10 cellular contexts compared by ENCODE assay signal in the genomic region with DNA sequence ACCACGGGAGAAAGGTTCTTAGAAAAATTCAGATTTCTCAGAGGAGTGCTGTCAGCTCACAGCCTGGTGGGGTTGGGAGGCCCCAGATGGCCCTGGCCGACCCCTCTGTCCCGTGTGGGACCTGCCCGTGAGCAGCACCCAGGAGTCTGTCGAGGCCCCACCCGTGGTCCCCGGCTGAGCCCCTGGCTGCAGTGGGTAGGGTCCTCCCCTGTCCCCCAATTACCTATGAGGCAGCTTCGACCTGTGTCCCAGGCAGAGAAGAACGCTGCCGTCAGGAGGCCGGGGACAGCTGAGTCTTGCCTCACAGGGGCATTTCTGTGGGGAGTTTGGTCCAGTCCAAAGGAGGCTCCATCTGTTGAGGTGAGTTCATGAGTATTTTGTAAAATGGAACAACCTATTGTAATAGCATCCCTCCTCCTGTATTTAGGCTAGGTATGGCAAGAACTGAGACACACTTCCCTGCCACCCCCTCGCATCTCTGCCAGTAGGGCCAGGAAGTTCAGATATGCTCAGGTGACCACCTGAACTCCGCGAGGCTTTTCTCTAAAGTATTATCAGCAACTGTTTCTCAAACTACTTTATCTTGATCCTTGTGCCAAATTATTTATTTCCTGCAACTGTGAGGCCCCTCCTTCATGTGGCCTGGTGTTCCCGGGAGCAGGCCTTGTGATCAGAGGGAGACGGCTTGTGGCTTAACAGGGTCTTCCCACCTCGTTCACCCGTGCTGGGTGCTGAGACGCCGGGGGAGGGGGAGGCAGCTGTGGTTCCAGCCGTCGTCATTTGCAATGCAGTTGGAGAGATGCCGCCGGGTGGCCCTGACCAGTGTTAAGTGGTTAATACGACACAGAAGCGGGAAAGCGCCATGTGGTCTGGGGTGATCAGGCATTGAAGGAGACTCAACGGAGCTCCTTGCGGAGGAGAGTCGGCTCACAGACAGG. TPM values are rescaled to one million over a fixed set of nuclear protein-coding genes. Genes with fewer than 3 reads are reported as not detected.
DNase-seq lines count a peak whose midpoint lies in the region; ATAC-seq, FAIRE-seq and TF ChIP-seq lines count a peak whose summit lies in the region.
"Had no signal": no experiment of that assay in that cellular context is flagged by ENCODE, and none has a peak within 500 bp of the region (broad histone marks: within the 10 kb centered on the region; RNA-seq: fewer than 3 reads in every experiment).

No MANE protein-coding gene starts in this region.

- H3K36me3 Mint-ChIP-seq in HFFc6 (ENCODE audit: low read depth) = peaks cover 32% of the 10 kb centered on the region
- peaks cover 3% of the 10 kb centered on the region for H3K36me3 Mint-ChIP-seq in astrocyte (ENCODE audit: low read depth, unreplicated experiment)
- H3K36me3 Mint-ChIP-seq in osteocyte (ENCODE audit: unreplicated experiment) = peaks cover 15% of the 10 kb centered on the region

- H4K20me1 ChIP-seq in astrocyte (ENCODE audit: insufficient read depth, low read length) = peaks cover 29% of the 10 kb centered on the region

- peaks cover 3% of the 10 kb centered on the region for H3K27me3 ChIP-seq in astrocyte (ENCODE audit: insufficient read depth, low read length)

- DNase-seq in NCI-H524 (lab: John Stamatoyannopoulos, UW) (peak; percentile 37 to 72), NCI-H524 treated with DMSO at 0.1 percent for 48 hours (lab: John Stamatoyannopoulos, UW) (no peak), HFFc6 (no peak), astrocyte (ENCODE audit: low read depth) (peak; percentile 18), osteocyte (ENCODE audit: extremely low spot score, unreplicated experiment) (peak; percentile 83)
- DNase-seq: NCI-H446 treated with DMSO at 0.1 percent for 48 hours had no signal

- H3K9ac ChIP-seq in astrocyte (ENCODE audit: low read length) = peak overlapping the region; percentile 76

- peaks cover 47% of the 10 kb centered on the region for H3K4me1 Mint-ChIP-seq in HFFc6 (ENCODE audit: low read depth)
- peaks cover 2% of the 10 kb centered on the region for H3K4me1 Mint-ChIP-seq in astrocyte (ENCODE audit: low read depth, unreplicated experiment)
- peaks cover 35% of the 10 kb centered on the region for H3K4me1 Mint-ChIP-seq in osteocyte (ENCODE audit: unreplicated experiment)

- TF ChIP-seq CTCF in HFFc6 (IDR thresholded peaks at IDR 0.05) (no peak), astrocyte (IDR thresholded peaks at IDR 0.05; ENCODE audit: insufficient read depth, low read depth, low read length) (no peak), osteocyte (IDR thresholded peaks at IDR 0.05) (no peak)

- no peak for FAIRE-seq in astrocyte (lab: Jason Lieb, UNC)
- FAIRE-seq: A204.1 had no signal

- no peaks in the 10 kb centered on the region for H3K9me3 ChIP-seq in astrocyte (ENCODE audit: insufficient read depth, low read depth, low read length)

- peaks cover 57% of the 10 kb centered on the region for H3K79me2 ChIP-seq in astrocyte (ENCODE audit: insufficient read depth, low read length)

- no peaks in the 10 kb centered on the region for H3K9me3 Mint-ChIP-seq in HFFc6
- no peaks in the 10 kb centered on the region for H3K9me3 Mint-ChIP-seq in astrocyte (ENCODE audit: unreplicated experiment)
- H3K9me3 Mint-ChIP-seq in osteocyte (ENCODE audit: unreplicated experiment) = no peaks in the 10 kb centered on the region

- peaks cover 37% of the 10 kb centered on the region for H3K4me1 ChIP-seq in astrocyte (ENCODE audit: insufficient read depth, low read length)

- no peak overlapping the region for H3K27ac ChIP-seq in astrocyte (ENCODE audit: low read depth, low read length)

- H3K4me2 ChIP-seq in astrocyte (ENCODE audit: low read length) = peak overlapping the region; percentile 83

- H3K36me3 ChIP-seq in astrocyte (ENCODE audit: insufficient read depth, low read length) = no peaks in the 10 kb centered on the region

- H3K27me3 Mint-ChIP-seq in HFFc6 (ENCODE audit: insufficient read depth) (peaks cover 5% of the 10 kb centered on the region), astrocyte (ENCODE audit: low read depth, unreplicated experiment) (peaks cover 9% of the 10 kb centered on the region), osteocyte (ENCODE audit: unreplicated experiment) (no peaks in the 10 kb centered on the region)

- peak overlapping the region; percentile 56 for H3K4me3 ChIP-seq in astrocyte (ENCODE audit: insufficient read depth, low read depth, low read length)

- no peak for ATAC-seq in HG02798 (IDR thresholded peaks at IDR 0.05; ENCODE audit: poor library complexity, unreplicated experiment)
- no peak for ATAC-seq in GM21528 (IDR thresholded peaks at IDR 0.05; ENCODE audit: low FRiP score, unreplicated experiment)
- ATAC-seq in GM21737 (IDR thresholded peaks at IDR 0.05; ENCODE audit: unreplicated experiment) = no peak

- peak overlapping the region; percentile 87 for H3K4me3 Mint-ChIP-seq in HFFc6
- no peak overlapping the region for H3K4me3 Mint-ChIP-seq in astrocyte (ENCODE audit: unreplicated experiment)
- H3K4me3 Mint-ChIP-seq in osteocyte (ENCODE audit: unreplicated experiment) = peak overlapping the region; percentile 61

- H3K27ac Mint-ChIP-seq in HFFc6 (peak overlapping the region; percentile 61), astrocyte (ENCODE audit: unreplicated experiment) (no peak overlapping the region), osteocyte (ENCODE audit: unreplicated experiment) (peak overlapping the region; percentile 62)

- no peak overlapping the region for H2AFZ ChIP-seq in astrocyte (ENCODE audit: low read depth, low read length)

RNA-seq across cellular contexts. Expression of a gene that starts 1.7 kb away (rescaled TPM):
- 10 to 100 TPM; 30.9 to 55.7 (median 51.9) TPM for total RNA-seq in HFFc6 (2021; fragmentation: NEBNext Ultra II Directional; extraction: Animal tissue kit (Norgen Biotek cat#: 25700))
- total RNA-seq in astrocyte (8.6 and 10.5 TPM in 2 replicates), osteocyte (54.9 and 55.8 TPM in 2 replicates)

RNA-seq across cellular contexts. Expression of a gene that starts 51.8 kb away (rescaled TPM):
- 100 to 1,000 TPM in 3 of 6 experiments, 10 to 100 TPM in 3; 89.5 to 108 (median 99.1) TPM for total RNA-seq in HFFc6 (2021; fragmentation: NEBNext Ultra II Directional; extraction: Animal tissue kit (Norgen Biotek cat#: 25700))
- 99.1 and 99.6 TPM in 2 replicates for total RNA-seq in astrocyte
- 94.7 and 106 TPM in 2 replicates for total RNA-seq in osteocyte

Comparison
In these comparisons a context has a peak if more than half of its experiments do, and no peak if none do; other contexts are left out.
1. DNase-seq: peak in NCI-H524 (2 of 2), astrocyte (single experiment) and osteocyte (single experiment); none in NCI-H524 treated with DMSO at 0.1 percent for 48 hours (single experiment) and HFFc6 (single experiment).